21 cellular contexts compared by ENCODE assay signal in the genomic region with DNA sequence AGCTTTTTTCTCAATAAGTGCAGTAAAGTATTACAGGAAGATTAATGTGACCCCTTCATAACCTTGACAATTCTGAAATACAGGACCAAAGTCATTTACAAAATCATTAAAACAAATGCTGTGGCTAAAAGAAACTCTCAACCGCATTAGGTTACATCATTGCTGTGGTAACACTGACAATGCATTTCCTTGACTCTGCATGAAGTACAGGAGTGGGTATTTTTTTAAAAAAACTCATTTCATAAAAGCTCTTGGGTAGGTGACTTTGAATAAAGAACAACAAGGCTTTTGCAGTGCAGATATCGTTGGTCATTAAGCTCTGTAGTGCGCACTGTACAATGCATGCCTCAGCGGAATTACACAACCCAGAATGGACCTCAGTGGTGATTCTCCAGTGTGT. TPM values are rescaled to one million over a fixed set of nuclear protein-coding genes. Genes with fewer than 3 reads are reported as not detected.
"Had no signal": no experiment of that assay in that cellular context is flagged by ENCODE, and none has a peak within 500 bp of the region (broad histone marks: within the 10 kb centered on the region; RNA-seq: fewer than 3 reads in every experiment).

No MANE protein-coding gene starts in this region.

- H3K9me3 ChIP-seq: esophagus squamous epithelium, gastroesophageal sphincter, left ventricle myocardium inferior, pancreas, suprapubic skin, thyroid gland, vagina had no signal

- H3K27ac ChIP-seq: esophagus squamous epithelium, gastroesophageal sphincter, hepatocyte, left ventricle myocardium inferior, pancreas, suprapubic skin, thyroid gland, vagina had no signal

- DNase-seq: esophagus squamous epithelium; foreskin fibroblast; kidney; left cardiac atrium; left ventricle myocardium inferior; mesenchymal stem cell; midbrain; occipital lobe; pancreas; right cardiac atrium; stimulated activated CD4-positive, alpha-beta T cell treated with anti-CD3 and anti-CD28 coated beads, Interleukin-2, amount 100 ng/mL, for 48 hours; stimulated activated CD8-positive, alpha-beta memory T cell treated with anti-CD3 and anti-CD28 coated beads, Interleukin-4, amount 100 ng/mL, for 48 hours; stimulated activated naive CD8-positive, alpha-beta T cell treated with anti-CD3 and anti-CD28 coated beads, Interleukin-15, Interleukin-2, amounts not matched to agents 100 U/mL and 50 U/mL, for 24 hours; thyroid gland had no signal

- H3K27me3 ChIP-seq: esophagus squamous epithelium, gastroesophageal sphincter, hepatocyte, pancreas, suprapubic skin, thyroid gland, vagina had no signal

- ATAC-seq: gastroesophageal sphincter; left cardiac atrium; pancreas; right cardiac atrium; stimulated activated effector memory CD8-positive, alpha-beta T cell treated with anti-CD3 and anti-CD28 coated beads, Interleukin-12 subunit alpha, Interleukin-12 subunit beta, amount 100 ng/mL, for 72 hours; stimulated activated naive CD8-positive, alpha-beta T cell treated with anti-CD3 and anti-CD28 coated beads, Interleukin-15, Interleukin-2, amounts not matched to agents 100 U/mL and 50 U/mL, for 24 hours had no signal

- H3K4me1 ChIP-seq: esophagus squamous epithelium, gastroesophageal sphincter, left ventricle myocardium inferior, suprapubic skin, thyroid gland, vagina had no signal

- H2AFZ ChIP-seq: hepatocyte had no signal

- H3K36me3 ChIP-seq: esophagus squamous epithelium, gastroesophageal sphincter, left ventricle myocardium inferior, pancreas, suprapubic skin, thyroid gland, vagina had no signal

- H3K79me2 ChIP-seq: hepatocyte had no signal

- H3K4me2 ChIP-seq: hepatocyte, smooth muscle cell had no signal

- H3K4me3 ChIP-seq: esophagus squamous epithelium, gastroesophageal sphincter, hepatocyte, left ventricle myocardium inferior, lung, pancreas, smooth muscle cell, suprapubic skin, thyroid gland, vagina had no signal

RNA-seq across cellular contexts. Expression of a gene that starts 23.4 kb away (rescaled TPM):
- polyA plus RNA-seq: smooth muscle cell had no signal
